8 cellular contexts compared by ENCODE assay signal in genomic region chr3:10945683-10946287, GRCh38. TPM values are rescaled to one million over a fixed set of nuclear protein-coding genes. Genes with fewer than 3 reads are reported as not detected.
DNase-seq lines count a peak whose midpoint lies in the region; ATAC-seq and TF ChIP-seq lines count a peak whose summit lies in the region.

No MANE protein-coding gene starts in this region.

- peak; percentile 81 for DNase-seq in NCI-H82 (lab: John Stamatoyannopoulos, UW)
- no peak for DNase-seq in NCI-H82 treated with DMSO at 0.1 percent for 48 hours (lab: John Stamatoyannopoulos, UW; ENCODE audit: unreplicated experiment)
- peak; percentile 98 for DNase-seq in HuH-7.5 (ENCODE audit: low spot score)
- DNase-seq in activated B cell treated with CpG ODN at 0.5 μM for 24 hours = peak; percentile 37
- no peak for DNase-seq in coronary artery (ENCODE audit: low spot score)
- DNase-seq in stimulated activated CD8-positive, alpha-beta memory T cell treated with anti-CD3 and anti-CD28 coated beads, Interleukin-12 subunit alpha, Interleukin-12 subunit beta, amount 100 ng/mL, for 1 hour (ENCODE audit: low read depth) = peak; percentile 12
- no peak for DNase-seq in mesenteric fat pad (ENCODE audit: low spot score)

- H3K36me3 Mint-ChIP-seq in activated B cell treated with CpG ODN at 0.5 μM for 24 hours (ENCODE audit: low read depth) = no peaks in the 10 kb centered on the region

- H3K4me1 ChIP-seq in liver (ENCODE audit: control insufficient read depth in 4 of 4, insufficient read depth in 4 of 4, low read length in 3 of 4) = no peaks in the 10 kb centered on the region

- peaks cover 0 to 4% (median 2%) of the 10 kb centered on the region in 4 donors for H3K9me3 ChIP-seq in liver (ENCODE audit: control insufficient read depth in 4 of 4, low read length in 3 of 4)

- H3K27ac Mint-ChIP-seq in activated B cell treated with CpG ODN at 0.5 μM for 24 hours = no peak overlapping the region

- no peaks in the 10 kb centered on the region for H3K36me3 ChIP-seq in liver (ENCODE audit: control insufficient read depth in 4 of 4, insufficient read depth in 3 of 4, low read depth in 1 of 4, low read length in 3 of 4)

- POLR2A ChIA-PET in activated B cell treated with CpG ODN at 0.5 μM for 24 hours (lab: Charles Lee) = no interaction called here

- no peak for TF ChIP-seq CTCF in activated B cell treated with CpG ODN at 0.5 μM for 24 hours (IDR thresholded peaks at IDR 0.05)
- TF ChIP-seq CTCF in coronary artery (IDR thresholded peaks at IDR 0.05) = peak; percentile 84
- TF ChIP-seq CTCF in liver (IDR thresholded peaks at IDR 0.05; ENCODE audit: low read depth, low read length, missing input control) = peak; percentile 69

- TF ChIP-seq RAD21 in liver (IDR thresholded peaks at IDR 0.05) = peak; percentile 77 to 87

- H3K27ac ChIP-seq in coronary artery (no peak overlapping the region), liver (ENCODE audit: low read depth in 1 of 2, low read length in 2 of 2) (no peak overlapping the region)

- 46% methylated on average over 8 of the region's 8 CpGs for WGBS in liver

- H3K27me3 Mint-ChIP-seq in activated B cell treated with CpG ODN at 0.5 μM for 24 hours = peaks cover 13% of the 10 kb centered on the region

- no peak overlapping the region for H3K4me3 Mint-ChIP-seq in activated B cell treated with CpG ODN at 0.5 μM for 24 hours

- peaks cover 3% of the 10 kb centered on the region for H3K9me3 Mint-ChIP-seq in activated B cell treated with CpG ODN at 0.5 μM for 24 hours

- no peak overlapping the region for H3K9ac ChIP-seq in liver (ENCODE audit: low read depth in 1 of 2, low read length in 2 of 2)

- no peak for ATAC-seq in activated B cell treated with CpG ODN at 0.5 μM for 24 hours (ENCODE audit: low read depth)

- H3K27me3 ChIP-seq in liver (ENCODE audit: control insufficient read depth in 4 of 4, insufficient read depth in 4 of 4, low read length in 3 of 4) = no peaks in the 10 kb centered on the region

- H3K4me1 Mint-ChIP-seq in activated B cell treated with CpG ODN at 0.5 μM for 24 hours = no peaks in the 10 kb centered on the region

- H3K4me3 ChIP-seq in coronary artery = no peak overlapping the region
- no peak overlapping the region for H3K4me3 ChIP-seq in liver (ENCODE audit: low read depth in 1 of 3, low read length in 3 of 3)

- intact Hi-C loops in activated B cell treated with CpG ODN at 0.5 μM for 24 hours (cut with micrococcal nuclease) = loop anchor here (1.0 to 10.0 kb wide), 2 partner anchors 389 to 707 kb away; no protein-coding TSS in a partner anchor

- CTCF ChIA-PET in activated B cell treated with CpG ODN at 0.5 μM for 24 hours (lab: Charles Lee) = interaction anchor here (1.9 kb wide), 2 partner anchors 118 to 705 kb away, joined by 4 read pairs; no protein-coding TSS in a partner anchor

TF ChIP-seq in liver, 16 proteins besides CTCF, POLR2A, EP300 and RAD21:
- TF ChIP-seq GABPA (IDR thresholded peaks at IDR 0.05 in 1 of 2, conservative IDR thresholded peaks at IDR 0.05 in 1 of 2) = no peak
- TF ChIP-seq JUND (IDR thresholded peaks at IDR 0.05) = no peak
- TF ChIP-seq NR2F2 (IDR thresholded peaks at IDR 0.05) = no peak
TF ChIP-seq in liver: peak in this region for 0.

RNA-seq across cellular contexts. Expression of gene SLC6A1, which starts 46.8 kb away (rescaled TPM):
- total RNA-seq in activated B cell treated with CpG ODN at 0.5 μM for 24 hours (not detected in 2 replicates), liver (10 to 100 TPM; 26.2 to 71.9 TPM), mesenteric fat pad (0.39 TPM)
- 10 to 100 TPM; 16.0 to 41.4 TPM for polyA plus RNA-seq in liver

Comparison
In these comparisons a context has a peak if more than half of its experiments do, and no peak if none do; other contexts are left out.
1. DNase-seq: peak in NCI-H82 (single experiment), HuH-7.5 (single experiment), activated B cell treated with CpG ODN at 0.5 μM for 24 hours (single experiment) and stimulated activated CD8-positive, alpha-beta memory T cell treated with anti-CD3 and anti-CD28 coated beads, Interleukin-12 subunit alpha, Interleukin-12 subunit beta, amount 100 ng/mL, for 1 hour (single experiment); none in NCI-H82 treated with DMSO at 0.1 percent for 48 hours (single experiment), coronary artery (single experiment) and mesenteric fat pad (single experiment).
2. RNA of gene SLC6A1, which starts 46.8 kb away (total RNA-seq): 26.2 to 71.9 TPM in liver; 0.39 TPM in mesenteric fat pad (single experiment) and not detected in activated B cell treated with CpG ODN at 0.5 μM for 24 hours; every median in the first group is over 10 times any median in the second.